In the genomic region with DNA sequence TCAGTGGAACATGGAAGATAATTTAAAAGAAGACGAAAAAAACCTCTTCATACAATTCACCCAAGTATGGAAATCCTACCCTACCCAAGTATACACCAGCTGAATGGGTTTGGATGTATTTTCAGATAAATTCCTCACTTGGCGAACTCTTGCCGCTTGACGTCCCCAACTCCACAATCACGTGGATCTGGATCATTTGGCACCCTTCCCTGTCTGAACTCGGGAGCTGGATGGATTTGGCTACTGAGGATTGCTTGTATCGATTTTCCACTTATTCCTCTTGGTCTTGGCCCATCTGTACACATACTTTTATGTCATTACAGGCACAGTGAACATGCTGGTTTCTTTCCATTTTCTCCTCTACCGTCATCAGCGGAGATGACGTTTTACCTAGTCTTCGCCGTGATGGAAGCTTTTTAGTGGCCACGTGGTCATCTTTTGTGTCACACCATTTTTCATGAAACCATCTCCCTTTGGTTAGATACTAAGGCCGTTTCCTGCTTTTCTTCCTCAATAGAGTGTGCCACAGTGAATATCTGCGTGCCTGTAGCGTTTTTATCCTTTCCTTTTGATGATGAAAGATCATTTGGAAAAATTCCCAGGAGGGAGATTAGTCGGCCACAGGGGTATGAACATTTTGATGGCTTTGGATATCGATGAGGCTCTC, we compare ENCODE assay signal across 13 cellular contexts. TPM values are rescaled to one million over a fixed set of nuclear protein-coding genes. Genes with fewer than 3 reads are reported as not detected.
DNase-seq lines count a peak whose midpoint lies in the region; ATAC-seq, FAIRE-seq and TF ChIP-seq lines count a peak whose summit lies in the region.
"Had no signal": no experiment of that assay in that cellular context is flagged by ENCODE, and none has a peak within 500 bp of the region (broad histone marks: within the 10 kb centered on the region; RNA-seq: fewer than 3 reads in every experiment).

No MANE protein-coding gene starts in this region.

- H3K4me1 ChIP-seq in heart right ventricle (peaks cover 11 to 99% (median 73%) of the 10 kb centered on the region in 9 donors), astrocyte (ENCODE audit: insufficient read depth, low read length) (peaks cover 41% of the 10 kb centered on the region), upper lobe of left lung (peaks cover 73 to 94% (median 90%) of the 10 kb centered on the region in 4 donors)

- H3K27me3 ChIP-seq in heart right ventricle, result no peaks in the 10 kb centered on the region
- no peaks in the 10 kb centered on the region for H3K27me3 ChIP-seq in astrocyte (ENCODE audit: insufficient read depth, low read length)
- H3K27me3 ChIP-seq in upper lobe of left lung, result no peaks in the 10 kb centered on the region
- H3K27me3 ChIP-seq: uterus had no signal

- TF ChIP-seq POLR2A in upper lobe of left lung (IDR thresholded peaks at IDR 0.05), result no peak

- no peak for ATAC-seq in heart right ventricle
- ATAC-seq in left ventricle myocardium superior, result no peak
- no peak for ATAC-seq in upper lobe of left lung (ENCODE audit: low FRiP score in 2 of 2)

- H3K27me3 Mint-ChIP-seq in astrocyte (ENCODE audit: low read depth, unreplicated experiment) (no peaks in the 10 kb centered on the region), immature natural killer cell (ENCODE audit: low read depth in 3 of 3) (peaks cover 0 to 16% (median 2%) of the 10 kb centered on the region in 3 donors)
- H3K27me3 Mint-ChIP-seq: progenitor cell of endocrine pancreas had no signal

- H3K79me2 ChIP-seq in astrocyte (ENCODE audit: insufficient read depth, low read length), result peaks cover 85% of the 10 kb centered on the region

- TF ChIP-seq EP300 in upper lobe of left lung (IDR thresholded peaks at IDR 0.05), result no peak

- H3K36me3 ChIP-seq in heart right ventricle, result no peaks in the 10 kb centered on the region
- no peaks in the 10 kb centered on the region for H3K36me3 ChIP-seq in astrocyte (ENCODE audit: insufficient read depth, low read length)
- H3K36me3 ChIP-seq in upper lobe of left lung, result no peaks in the 10 kb centered on the region
- H3K36me3 ChIP-seq: uterus had no signal

- peaks cover 94% of the 10 kb centered on the region for H4K20me1 ChIP-seq in astrocyte (ENCODE audit: insufficient read depth, low read length)

- WGBS in heart right ventricle, 2 donors, result 70 to 76% methylated on average over 18 of the region's 18 CpGs
- 63 to 70% methylated on average over 18 of the region's 18 CpGs for WGBS in upper lobe of left lung, 2 donors

- H2AFZ ChIP-seq in astrocyte (ENCODE audit: low read depth, low read length), result no peak overlapping the region

- H3K9ac ChIP-seq in astrocyte (ENCODE audit: low read length), result no peak overlapping the region

- H3K4me3 Mint-ChIP-seq in astrocyte (ENCODE audit: unreplicated experiment) (no peak overlapping the region), immature natural killer cell (no peak overlapping the region)

- H3K9me3 Mint-ChIP-seq in astrocyte (ENCODE audit: unreplicated experiment), result no peaks in the 10 kb centered on the region
- H3K9me3 Mint-ChIP-seq in immature natural killer cell, result no peaks in the 10 kb centered on the region

- no peak for DNase-seq in heart right ventricle
- DNase-seq in left ventricle myocardium superior, result no peak
- peak; percentile 43 for DNase-seq in astrocyte (ENCODE audit: low read depth)
- DNase-seq in immature natural killer cell, result no peak
- no peak for DNase-seq in upper lobe of left lung
- DNase-seq in SHP77 (lab: John Stamatoyannopoulos, UW), result no peak
- no peak for DNase-seq in anterior cingulate cortex (lab: John Stamatoyannopoulos, UW)
- DNase-seq in putamen (ENCODE audit: low spot score), result no peak
- DNase-seq: activated CD4-positive, alpha-beta T cell treated with anti-CD3 and anti-CD28 coated beads for 48 hours; activated gamma-delta T cell; NCI-H345; uterus had no signal

- TF ChIP-seq CTCF in heart right ventricle (IDR thresholded peaks at IDR 0.05), result no peak
- TF ChIP-seq CTCF in astrocyte (IDR thresholded peaks at IDR 0.05; ENCODE audit: insufficient read depth, low read depth, low read length), result no peak
- no peak for TF ChIP-seq CTCF in upper lobe of left lung (IDR thresholded peaks at IDR 0.05)

- peak overlapping the region; percentile 24 for H3K4me2 ChIP-seq in astrocyte (ENCODE audit: low read length)

- FAIRE-seq in astrocyte (lab: Jason Lieb, UNC), result no peak

- H3K27ac ChIP-seq in heart right ventricle (peak overlapping the region in 9 of 10 donors; percentile 54 to 84 (median 72)), astrocyte (ENCODE audit: low read depth, low read length) (peak overlapping the region; percentile 51), upper lobe of left lung (peak overlapping the region in 3 of 4 donors; percentile 71 to 85 (median 82))

- H3K9me3 ChIP-seq in heart right ventricle (no peaks in the 10 kb centered on the region), astrocyte (ENCODE audit: insufficient read depth, low read depth, low read length) (no peaks in the 10 kb centered on the region), upper lobe of left lung (no peaks in the 10 kb centered on the region)
- H3K9me3 ChIP-seq: uterus had no signal

- no peak overlapping the region for H3K27ac Mint-ChIP-seq in astrocyte (ENCODE audit: unreplicated experiment)
- peak overlapping the region in 5 of 6 donors; percentile 42 to 76 (median 58) for H3K27ac Mint-ChIP-seq in immature natural killer cell
- H3K27ac Mint-ChIP-seq: progenitor cell of endocrine pancreas had no signal

- H3K36me3 Mint-ChIP-seq in astrocyte (ENCODE audit: low read depth, unreplicated experiment) (peaks cover 4% of the 10 kb centered on the region), immature natural killer cell (no peaks in the 10 kb centered on the region)

- H3K4me3 ChIP-seq in heart right ventricle (no peak overlapping the region), astrocyte (ENCODE audit: insufficient read depth, low read depth, low read length) (no peak overlapping the region), upper lobe of left lung (no peak overlapping the region)
- H3K4me3 ChIP-seq: uterus had no signal

- intact Hi-C loops in heart right ventricle (cut with DNase I), result loop anchor here in 4 of 10 donors (5.0 to 10.0 kb wide), 3 partner anchors 39 to 47 kb away; partner anchors contain the start of gene CMIP (in 1 of the 4)
- intact Hi-C loops in left ventricle myocardium superior (cut with micrococcal nuclease), result no loop called here

- H3K4me1 Mint-ChIP-seq in astrocyte (ENCODE audit: low read depth, unreplicated experiment), result peaks cover 25% of the 10 kb centered on the region
- peaks cover 66 to 80% of the 10 kb centered on the region in 2 donors for H3K4me1 Mint-ChIP-seq in immature natural killer cell

RNA-seq across cellular contexts. Expression of gene CMIP, which starts 47.0 kb away (rescaled TPM):
- total RNA-seq in heart right ventricle, result 10 to 100 TPM in 9 of 10 donors, 1 to 10 TPM in 1; 8.8 to 32.8 (median 14.0) TPM
- polyA plus RNA-seq in heart right ventricle, result 1 to 10 TPM; 5.4 to 7.2 TPM
- 9.7 TPM for total RNA-seq in left ventricle myocardium superior
- 64.5 and 71.5 TPM in 2 replicates for total RNA-seq in astrocyte
- polyA plus RNA-seq in immature natural killer cell, result 1 to 10 TPM in 1 of 3 donors, under 1 TPM in 1, not detected in 1; 0.53 to 1.7 TPM
- 100 to 1,000 TPM in 1 of 6 donors, 10 to 100 TPM in 5; 48.3 to 109 (median 67.6) TPM for total RNA-seq in upper lobe of left lung
